ENCODE assay signal across 1 cellular context in the genomic region with DNA sequence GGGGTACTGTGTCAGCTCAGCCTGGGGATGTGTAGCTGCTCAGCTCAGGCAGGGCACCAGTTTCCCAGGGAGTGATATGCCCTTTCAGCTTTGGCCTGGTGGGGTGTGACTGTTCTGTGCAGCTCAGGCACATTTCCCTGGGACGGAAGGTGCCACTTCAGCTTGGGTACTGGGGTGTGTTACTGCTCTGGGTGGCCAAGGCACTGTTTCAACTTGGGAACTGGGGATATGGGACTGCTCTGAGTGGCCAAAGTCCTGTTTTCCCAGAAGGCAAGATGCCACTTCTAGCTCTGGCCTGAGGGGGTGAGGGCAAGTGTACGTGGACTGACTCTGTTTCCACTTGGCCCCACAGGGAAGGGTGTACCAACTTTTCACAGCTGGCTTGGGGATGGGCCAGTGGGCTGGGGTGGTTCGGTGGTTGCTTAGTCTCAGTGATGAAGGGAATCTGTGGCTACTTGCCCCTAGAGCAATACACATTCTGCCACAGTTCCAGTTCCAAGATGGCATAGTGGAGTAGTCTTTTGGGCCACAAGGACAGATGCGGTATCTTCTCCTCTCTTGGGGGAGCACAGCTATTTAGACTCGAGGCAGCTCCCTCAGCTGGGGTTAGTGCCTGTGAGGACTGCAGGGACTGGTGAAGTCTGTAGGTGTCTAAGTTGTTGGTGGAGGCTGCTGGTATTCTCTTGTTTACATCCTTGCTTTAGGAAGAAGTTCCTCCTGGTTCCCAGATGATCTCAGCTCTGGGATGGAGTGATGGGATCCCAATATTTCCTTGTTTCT.
TF ChIP-seq lines count a peak whose summit lies in the region.

No MANE protein-coding gene starts in this region.

TF ChIP-seq in K562, 482 proteins besides CTCF, POLR2A, EP300 and RAD21:
- TF ChIP-seq, protein P1, sequence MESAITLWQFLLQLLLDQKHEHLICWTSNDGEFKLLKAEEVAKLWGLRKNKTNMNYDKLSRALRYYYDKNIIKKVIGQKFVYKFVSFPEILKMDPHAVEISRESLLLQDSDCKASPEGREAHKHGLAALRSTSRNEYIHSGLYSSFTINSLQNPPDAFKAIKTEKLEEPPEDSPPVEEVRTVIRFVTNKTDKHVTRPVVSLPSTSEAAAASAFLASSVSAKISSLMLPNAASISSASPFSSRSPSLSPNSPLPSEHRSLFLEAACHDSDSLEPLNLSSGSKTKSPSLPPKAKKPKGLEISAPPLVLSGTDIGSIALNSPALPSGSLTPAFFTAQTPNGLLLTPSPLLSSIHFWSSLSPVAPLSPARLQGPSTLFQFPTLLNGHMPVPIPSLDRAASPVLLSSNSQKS (CRISPR knock-in tag; IDR thresholded peaks at IDR 0.05), result no peak
- TF ChIP-seq OTX1 (CRISPR knock-in tag; IDR thresholded peaks at IDR 0.05) (no peak), SAFB2 (IDR thresholded peaks at IDR 0.05; ENCODE audit: borderline replicate concordance, low read depth, low read length, severe bottlenecking) (no peak), ZNF12 (CRISPR knock-in tag; IDR thresholded peaks at IDR 0.05) (no peak), RBBP5 (IDR thresholded peaks at IDR 0.05; ENCODE audit: borderline replicate concordance, insufficient read depth, low read length, poor library complexity, severe bottlenecking) (no peak), SMARCB1 (IDR thresholded peaks at IDR 0.05; ENCODE audit: insufficient read length, low read depth) (no peak), TCF7 (IDR thresholded peaks at IDR 0.05; ENCODE audit: borderline replicate concordance) (no peak)
- TF ChIP-seq, protein P2, sequence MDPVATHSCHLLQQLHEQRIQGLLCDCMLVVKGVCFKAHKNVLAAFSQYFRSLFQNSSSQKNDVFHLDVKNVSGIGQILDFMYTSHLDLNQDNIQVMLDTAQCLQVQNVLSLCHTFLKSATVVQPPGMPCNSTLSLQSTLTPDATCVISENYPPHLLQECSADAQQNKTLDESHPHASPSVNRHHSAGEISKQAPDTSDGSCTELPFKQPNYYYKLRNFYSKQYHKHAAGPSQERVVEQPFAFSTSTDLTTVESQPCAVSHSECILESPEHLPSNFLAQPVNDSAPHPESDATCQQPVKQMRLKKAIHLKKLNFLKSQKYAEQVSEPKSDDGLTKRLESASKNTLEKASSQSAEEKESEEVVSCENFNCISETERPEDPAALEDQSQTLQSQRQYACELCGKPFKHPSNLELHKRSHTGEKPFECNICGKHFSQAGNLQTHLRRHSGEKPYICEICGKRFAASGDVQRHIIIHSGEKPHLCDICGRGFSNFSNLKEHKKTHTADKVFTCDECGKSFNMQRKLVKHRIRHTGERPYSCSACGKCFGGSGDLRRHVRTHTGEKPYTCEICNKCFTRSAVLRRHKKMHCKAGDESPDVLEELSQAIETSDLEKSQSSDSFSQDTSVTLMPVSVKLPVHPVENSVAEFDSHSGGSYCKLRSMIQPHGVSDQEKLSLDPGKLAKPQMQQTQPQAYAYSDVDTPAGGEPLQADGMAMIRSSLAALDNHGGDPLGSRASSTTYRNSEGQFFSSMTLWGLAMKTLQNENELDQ (CRISPR knock-in tag; IDR thresholded peaks at IDR 0.05; ENCODE audit: borderline replicate concordance), result no peak
- TF ChIP-seq, protein P3, sequence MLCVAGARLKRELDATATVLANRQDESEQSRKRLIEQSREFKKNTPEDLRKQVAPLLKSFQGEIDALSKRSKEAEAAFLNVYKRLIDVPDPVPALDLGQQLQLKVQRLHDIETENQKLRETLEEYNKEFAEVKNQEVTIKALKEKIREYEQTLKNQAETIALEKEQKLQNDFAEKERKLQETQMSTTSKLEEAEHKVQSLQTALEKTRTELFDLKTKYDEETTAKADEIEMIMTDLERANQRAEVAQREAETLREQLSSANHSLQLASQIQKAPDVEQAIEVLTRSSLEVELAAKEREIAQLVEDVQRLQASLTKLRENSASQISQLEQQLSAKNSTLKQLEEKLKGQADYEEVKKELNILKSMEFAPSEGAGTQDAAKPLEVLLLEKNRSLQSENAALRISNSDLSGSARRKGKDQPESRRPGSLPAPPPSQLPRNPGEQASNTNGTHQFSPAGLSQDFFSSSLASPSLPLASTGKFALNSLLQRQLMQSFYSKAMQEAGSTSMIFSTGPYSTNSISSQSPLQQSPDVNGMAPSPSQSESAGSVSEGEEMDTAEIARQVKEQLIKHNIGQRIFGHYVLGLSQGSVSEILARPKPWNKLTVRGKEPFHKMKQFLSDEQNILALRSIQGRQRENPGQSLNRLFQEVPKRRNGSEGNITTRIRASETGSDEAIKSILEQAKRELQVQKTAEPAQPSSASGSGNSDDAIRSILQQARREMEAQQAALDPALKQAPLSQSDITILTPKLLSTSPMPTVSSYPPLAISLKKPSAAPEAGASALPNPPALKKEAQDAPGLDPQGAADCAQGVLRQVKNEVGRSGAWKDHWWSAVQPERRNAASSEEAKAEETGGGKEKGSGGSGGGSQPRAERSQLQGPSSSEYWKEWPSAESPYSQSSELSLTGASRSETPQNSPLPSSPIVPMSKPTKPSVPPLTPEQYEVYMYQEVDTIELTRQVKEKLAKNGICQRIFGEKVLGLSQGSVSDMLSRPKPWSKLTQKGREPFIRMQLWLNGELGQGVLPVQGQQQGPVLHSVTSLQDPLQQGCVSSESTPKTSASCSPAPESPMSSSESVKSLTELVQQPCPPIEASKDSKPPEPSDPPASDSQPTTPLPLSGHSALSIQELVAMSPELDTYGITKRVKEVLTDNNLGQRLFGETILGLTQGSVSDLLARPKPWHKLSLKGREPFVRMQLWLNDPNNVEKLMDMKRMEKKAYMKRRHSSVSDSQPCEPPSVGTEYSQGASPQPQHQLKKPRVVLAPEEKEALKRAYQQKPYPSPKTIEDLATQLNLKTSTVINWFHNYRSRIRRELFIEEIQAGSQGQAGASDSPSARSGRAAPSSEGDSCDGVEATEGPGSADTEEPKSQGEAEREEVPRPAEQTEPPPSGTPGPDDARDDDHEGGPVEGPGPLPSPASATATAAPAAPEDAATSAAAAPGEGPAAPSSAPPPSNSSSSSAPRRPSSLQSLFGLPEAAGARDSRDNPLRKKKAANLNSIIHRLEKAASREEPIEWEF (CRISPR knock-in tag; IDR thresholded peaks at IDR 0.05), result no peak
- TF ChIP-seq, protein P4, sequence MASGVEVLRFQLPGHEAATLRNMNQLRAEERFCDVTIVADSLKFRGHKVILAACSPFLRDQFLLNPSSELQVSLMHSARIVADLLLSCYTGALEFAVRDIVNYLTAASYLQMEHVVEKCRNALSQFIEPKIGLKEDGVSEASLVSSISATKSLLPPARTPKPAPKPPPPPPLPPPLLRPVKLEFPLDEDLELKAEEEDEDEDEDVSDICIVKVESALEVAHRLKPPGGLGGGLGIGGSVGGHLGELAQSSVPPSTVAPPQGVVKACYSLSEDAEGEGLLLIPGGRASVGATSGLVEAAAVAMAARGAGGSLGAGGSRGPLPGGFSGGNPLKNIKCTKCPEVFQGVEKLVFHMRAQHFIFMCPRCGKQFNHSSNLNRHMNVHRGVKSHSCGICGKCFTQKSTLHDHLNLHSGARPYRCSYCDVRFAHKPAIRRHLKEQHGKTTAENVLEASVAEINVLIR (CRISPR knock-in tag; IDR thresholded peaks at IDR 0.05), result no peak
